ENCODE assay signal across 20 cellular contexts in the genomic region with DNA sequence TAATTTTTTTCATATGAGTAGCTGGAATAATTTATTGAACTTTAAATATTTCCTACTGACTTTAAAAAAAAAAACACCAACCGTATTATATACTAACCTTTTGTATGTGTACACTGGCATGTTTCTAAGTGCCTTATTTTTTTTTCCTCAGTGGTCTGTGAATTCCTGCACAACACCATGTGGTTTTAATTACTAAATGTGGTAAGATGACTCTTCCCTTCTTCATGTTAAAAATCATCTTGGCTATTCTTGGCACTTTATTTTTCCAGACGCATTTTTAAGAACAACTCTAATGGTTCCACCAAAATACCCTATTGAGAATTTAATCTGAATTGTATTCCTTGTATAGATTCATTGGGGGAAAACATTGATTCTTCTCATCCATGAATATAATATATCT. TPM values are rescaled to one million over a fixed set of nuclear protein-coding genes. Genes with fewer than 3 reads are reported as not detected.
DNase-seq lines count a peak whose midpoint lies in the region; ATAC-seq, FAIRE-seq and TF ChIP-seq lines count a peak whose summit lies in the region.
"Had no signal": no experiment of that assay in that cellular context is flagged by ENCODE, and none has a peak within 500 bp of the region (broad histone marks: within the 10 kb centered on the region; RNA-seq: fewer than 3 reads in every experiment).

No MANE protein-coding gene starts in this region.

- no peaks in the 10 kb centered on the region for H3K27me3 ChIP-seq in IMR-90 (ENCODE audit: control insufficient read depth, insufficient read depth, low read length)
- H3K27me3 ChIP-seq: adrenal gland, left lung had no signal

- no peak for TF ChIP-seq CTCF in AG10803 (conservative IDR thresholded peaks at IDR 0.05; ENCODE audit: low read length)
- TF ChIP-seq CTCF in IMR-90 (conservative IDR thresholded peaks at IDR 0.05; ENCODE audit: low read depth, low read length) = no peak
- no peak for TF ChIP-seq CTCF in osteocyte (IDR thresholded peaks at IDR 0.05)
- TF ChIP-seq CTCF in GM20000 (IDR thresholded peaks at IDR 0.05; ENCODE audit: extremely low read depth, missing control alignments) = no peak

- no peaks in the 10 kb centered on the region for H3K27me3 Mint-ChIP-seq in osteocyte (ENCODE audit: unreplicated experiment)
- H3K27me3 Mint-ChIP-seq: stimulated activated naive CD8-positive, alpha-beta T cell treated with anti-CD3 and anti-CD28 coated beads, Interleukin-15, Interleukin-2, amounts not matched to agents 100 ng/mL and 50 ng/mL, for 24 hours had no signal

- H3K4ac ChIP-seq in IMR-90 (ENCODE audit: low read depth, low read length) = no peak overlapping the region

- no peak overlapping the region for H2AFZ ChIP-seq in IMR-90 (replicated peaks; ENCODE audit: low read length, poor library complexity)

- no TSS peak for BruUV-seq in IMR-90 (replicated peaks; lab: Mats Ljungman, UMichigan)

- H4K8ac ChIP-seq in IMR-90 (ENCODE audit: low read depth in 2 of 2, low read length in 2 of 2) = no peak overlapping the region

- CTCF ChIA-PET in IMR-90 (lab: Yijun Ruan, JAX) = no interaction called here

- H3K23ac ChIP-seq in IMR-90 (ENCODE audit: low read depth, low read length) = no peak overlapping the region

- no peak for TF ChIP-seq RAD21 in IMR-90 (IDR thresholded peaks at IDR 0.05; ENCODE audit: low read length)

- H3K9me1 ChIP-seq in IMR-90 (ENCODE audit: insufficient read depth, low read length) = 0 out of 2 replicates have a peak, but pooled peaks cover 4% of the 10 kb centered on the region

- no CpG with 5 or more reads among the region's 2 CpGs for WGBS in IMR-90 (ENCODE audit: extremely low coverage in 2 of 2, insufficient read length in 1 of 2), 2 experiments

- H3K9me3 Mint-ChIP-seq in osteocyte (ENCODE audit: unreplicated experiment) = no peaks in the 10 kb centered on the region
- H3K9me3 Mint-ChIP-seq: stimulated activated naive CD8-positive, alpha-beta T cell treated with anti-CD3 and anti-CD28 coated beads, Interleukin-15, Interleukin-2, amounts not matched to agents 100 ng/mL and 50 ng/mL, for 24 hours had no signal

- no peak overlapping the region for H2BK120ac ChIP-seq in IMR-90 (ENCODE audit: low read depth, low read length)

- no peak overlapping the region for H3K4me3 Mint-ChIP-seq in osteocyte (ENCODE audit: unreplicated experiment)
- H3K4me3 Mint-ChIP-seq: stimulated activated naive CD8-positive, alpha-beta T cell treated with anti-CD3 and anti-CD28 coated beads, Interleukin-15, Interleukin-2, amounts not matched to agents 100 ng/mL and 50 ng/mL, for 24 hours had no signal

- H3K36me3 Mint-ChIP-seq in osteocyte (ENCODE audit: unreplicated experiment) = peaks cover 8% of the 10 kb centered on the region

- no peak overlapping the region for H2BK15ac ChIP-seq in IMR-90 (ENCODE audit: low read depth, low read length)

- peaks cover 48% of the 10 kb centered on the region for H3K4me1 Mint-ChIP-seq in osteocyte (ENCODE audit: unreplicated experiment)

- DNase-seq in AG10803 (ENCODE audit: low read depth) = peak; percentile 94
- peak; percentile 56 for DNase-seq in IMR-90
- DNase-seq in osteocyte (ENCODE audit: extremely low spot score, unreplicated experiment) = no peak
- no peak for DNase-seq in 8988T
- no peak for DNase-seq in stimulated activated naive CD4-positive, alpha-beta T cell treated with Interleukin-2 at 50 U/mL for 16 hours (lab: John Stamatoyannopoulos, UW)
- DNase-seq in GM20000 (ENCODE audit: low spot score) = no peak
- DNase-seq: activated CD4-positive, alpha-beta T cell treated with anti-CD3 and anti-CD28 coated beads for 1 hour; adrenal gland; AML-193; COR-L47; Kasumi-1; left lung; NCI-H1417; NCI-H82; right cardiac atrium; T-helper 9 cell had no signal

- H4K5ac ChIP-seq in IMR-90 (ENCODE audit: low read depth, low read length) = no peak overlapping the region

- H2BK5ac ChIP-seq in IMR-90 (ENCODE audit: low read depth, low read length, poor library complexity, severe bottlenecking) = peak overlapping the region; percentile 63

- H3K4me3 ChIP-seq in AG10803 (ENCODE audit: low read length) = no peak overlapping the region
- no peak overlapping the region for H3K4me3 ChIP-seq in IMR-90 (ENCODE audit: insufficient read depth, low read depth, low read length)
- H3K4me3 ChIP-seq: adrenal gland, left lung had no signal

- H3K9ac ChIP-seq in IMR-90 (ENCODE audit: low read depth, low read length) = no peak overlapping the region

- intact Hi-C loops in IMR-90 (cut with micrococcal nuclease) = no loop called here

- no peak for TF ChIP-seq POLR2A in IMR-90 (IDR thresholded peaks at IDR 0.05; ENCODE audit: low read depth, low read length)

- peak; percentile 5 for FAIRE-seq in colon (lab: Jason Lieb, UNC)
- FAIRE-seq: urothelium cell line had no signal

- no peaks in the 10 kb centered on the region for H3K9me3 ChIP-seq in IMR-90 (ENCODE audit: control insufficient read depth, insufficient read depth, low read length)
- H3K9me3 ChIP-seq: adrenal gland, left lung had no signal

- no peak overlapping the region for H3K18ac ChIP-seq in IMR-90 (ENCODE audit: low read depth, low read length)

- H3K4me1 ChIP-seq in IMR-90 (ENCODE audit: control insufficient read depth, insufficient read depth, low read length) = peaks cover 6% of the 10 kb centered on the region; the same call in 1 of the 2 replicates

- in situ Hi-C loops in IMR-90 (cut with MboI; ENCODE audit: low sequenced_read_pairs) = no loop called here

- H3K27ac ChIP-seq in IMR-90 (ENCODE audit: insufficient read depth, low read length) = no peak overlapping the region
- H3K27ac ChIP-seq: adrenal gland, left lung had no signal

- H3K56ac ChIP-seq in IMR-90 (ENCODE audit: extremely low read depth, insufficient read depth, low read length) = no peak overlapping the region

- H2AK5ac ChIP-seq in IMR-90 (ENCODE audit: low read depth, low read length) = no peak overlapping the region

- dilution Hi-C loops in IMR-90 (cut with HindIII; ENCODE audit: low sequenced_read_pairs, unreplicated experiment) = no loop called here

- no peak overlapping the region for H2BK20ac ChIP-seq in IMR-90 (ENCODE audit: low read depth, low read length)

- peak overlapping the region; percentile 83 for H3K27ac Mint-ChIP-seq in osteocyte (ENCODE audit: unreplicated experiment)
- H3K27ac Mint-ChIP-seq: stimulated activated naive CD8-positive, alpha-beta T cell treated with anti-CD3 and anti-CD28 coated beads, Interleukin-15, Interleukin-2, amounts not matched to agents 100 ng/mL and 50 ng/mL, for 24 hours had no signal

- ATAC-seq in IMR-90 (ENCODE audit: low read depth) (no peak), GM18870 (IDR thresholded peaks at IDR 0.05; ENCODE audit: unreplicated experiment) (no peak)
- ATAC-seq: left lung, right cardiac atrium had no signal

- H4K20me1 ChIP-seq in IMR-90 (ENCODE audit: insufficient read depth, low read length) = peaks cover 3% of the 10 kb centered on the region; the same call in 1 of the 2 replicates

- H4K91ac ChIP-seq in IMR-90 (ENCODE audit: insufficient read depth, low read depth, low read length) = no peak overlapping the region

- no peak overlapping the region for H2AK9ac ChIP-seq in IMR-90 (replicated peaks; ENCODE audit: low read depth, low read length, poor library complexity)

- peaks cover 33 to 52% of the 10 kb centered on the region in 2 experiments; a peak in 3 of 4 replicates for H3K79me1 ChIP-seq in IMR-90 (ENCODE audit: low read depth in 1 of 2, low read length in 2 of 2)

- no peak overlapping the region for H3K14ac ChIP-seq in IMR-90 (replicated peaks; ENCODE audit: low read depth, low read length)

- POLR2A ChIA-PET in IMR-90 (lab: Charles Lee; ENCODE audit: unreplicated experiment) = no interaction called here

- no peak overlapping the region for H3K4me2 ChIP-seq in IMR-90 (ENCODE audit: low read depth, low read length)

- 0 out of 2 replicates have a peak, but pooled peaks cover 5% of the 10 kb centered on the region for H3K36me3 ChIP-seq in IMR-90 (ENCODE audit: control insufficient read depth, insufficient read depth, low read length)
- H3K36me3 ChIP-seq: adrenal gland had no signal

TF ChIP-seq in IMR-90, 13 proteins besides CTCF, POLR2A, EP300 and RAD21 (continues in another document):
- TF ChIP-seq, protein P1, sequence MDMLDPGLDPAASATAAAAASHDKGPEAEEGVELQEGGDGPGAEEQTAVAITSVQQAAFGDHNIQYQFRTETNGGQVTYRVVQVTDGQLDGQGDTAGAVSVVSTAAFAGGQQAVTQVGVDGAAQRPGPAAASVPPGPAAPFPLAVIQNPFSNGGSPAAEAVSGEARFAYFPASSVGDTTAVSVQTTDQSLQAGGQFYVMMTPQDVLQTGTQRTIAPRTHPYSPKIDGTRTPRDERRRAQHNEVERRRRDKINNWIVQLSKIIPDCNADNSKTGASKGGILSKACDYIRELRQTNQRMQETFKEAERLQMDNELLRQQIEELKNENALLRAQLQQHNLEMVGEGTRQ (IDR thresholded peaks at IDR 0.05; ENCODE audit: low read depth, low read length) = no peak
- TF ChIP-seq MXI1 (IDR thresholded peaks at IDR 0.05; ENCODE audit: borderline replicate concordance, low read depth, low read length) (no peak), FOS (IDR thresholded peaks at IDR 0.05; ENCODE audit: low read depth, low read length) (no peak), RCOR1 (IDR thresholded peaks at IDR 0.05; ENCODE audit: insufficient replicate concordance, low read length) (no peak), RFX5 (IDR thresholded peaks at IDR 0.05; ENCODE audit: low read depth, low read length) (no peak), CHD1 (IDR thresholded peaks at IDR 0.05; ENCODE audit: low read depth, low read length) (no peak), MAFK (IDR thresholded peaks at IDR 0.05; ENCODE audit: low read depth, low read length) (no peak), SMC3 (IDR thresholded peaks at IDR 0.05; ENCODE audit: low read depth, low read length) (no peak), NFE2L2 (IDR thresholded peaks at IDR 0.05; ENCODE audit: low read depth, low read length) (no peak), CEBPB (IDR thresholded peaks at IDR 0.05; ENCODE audit: low read depth, low read length) (no peak), BHLHE40 (IDR thresholded peaks at IDR 0.05; ENCODE audit: low read depth, low read length) (no peak)
- TF ChIP-seq, protein P2, sequence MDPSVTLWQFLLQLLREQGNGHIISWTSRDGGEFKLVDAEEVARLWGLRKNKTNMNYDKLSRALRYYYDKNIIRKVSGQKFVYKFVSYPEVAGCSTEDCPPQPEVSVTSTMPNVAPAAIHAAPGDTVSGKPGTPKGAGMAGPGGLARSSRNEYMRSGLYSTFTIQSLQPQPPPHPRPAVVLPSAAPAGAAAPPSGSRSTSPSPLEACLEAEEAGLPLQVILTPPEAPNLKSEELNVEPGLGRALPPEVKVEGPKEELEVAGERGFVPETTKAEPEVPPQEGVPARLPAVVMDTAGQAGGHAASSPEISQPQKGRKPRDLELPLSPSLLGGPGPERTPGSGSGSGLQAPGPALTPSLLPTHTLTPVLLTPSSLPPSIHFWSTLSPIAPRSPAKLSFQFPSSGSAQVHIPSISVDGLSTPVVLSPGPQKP (IDR thresholded peaks at IDR 0.05; ENCODE audit: borderline replicate concordance, low read depth, low read length) = no peak

RNA-seq across cellular contexts. Expression of a gene that starts 28.4 kb away (rescaled TPM):
- 8.4 and 15.3 TPM in 2 replicates for total RNA-seq in IMR-90 (2012; rRNA removed)
- polyA plus RNA-seq in IMR-90 (2012; rRNA removed) = 10.3 and 12.6 TPM in 2 replicates
- polyA plus RNA-seq in IMR-90 (2012; cell fraction: cytosol; rRNA removed) = 4.8 and 4.9 TPM in 2 replicates
- polyA plus RNA-seq in IMR-90 (2012; cell fraction: nucleus; rRNA removed; ENCODE audit: low replicate concordance) = 3.6 and 11.5 TPM in 2 replicates
- total RNA-seq in osteocyte = 17.5 and 17.9 TPM in 2 replicates

Comparison
In these comparisons a context has a peak if more than half of its experiments do, and no peak if none do; other contexts are left out.
1. DNase-seq: peak in AG10803 (single experiment) and IMR-90 (single experiment); none in osteocyte (single experiment), 8988T (single experiment), stimulated activated naive CD4-positive, alpha-beta T cell treated with Interleukin-2 at 50 U/mL for 16 hours (single experiment) and GM20000 (single experiment).